ENCODE assay signal across 24 cellular contexts in genomic region chr7:36642010-36642409, GRCh38.
"Had no signal": no experiment of that assay in that cellular context is flagged by ENCODE, and none has a peak within 500 bp of the region (broad histone marks: within the 10 kb centered on the region; RNA-seq: fewer than 3 reads in every experiment).

No MANE protein-coding gene starts in this region.

- H3K27me3 ChIP-seq: foreskin keratinocyte, thyroid gland, upper lobe of right lung had no signal

- H3K27ac ChIP-seq: foreskin keratinocyte, lower lobe of right lung, prostate gland, thyroid gland, upper lobe of right lung had no signal

- H3K9me3 Mint-ChIP-seq: activated T-helper 1 cell treated with anti-CD3 and anti-CD28 coated beads, Interleukin-12 subunit alpha, Interleukin-12 subunit beta, Interleukin-2, Interleukin-4 antibody, amounts not matched to agents 30 ng/mL and 10 ng/mL and 1 ng/mL, durations not matched to agents 14 hours and 24 hours and 36 hours; naive B cell; stimulated activated naive CD8-positive, alpha-beta T cell treated with anti-CD3 and anti-CD28 coated beads, Interleukin-15, Interleukin-2, amounts not matched to agents 100 ng/mL and 50 ng/mL, for 24 hours; T-helper 2 cell treated with Interferon-gamma antibody and Interleukin-4, amounts not matched to agents 5 μg/mL and 100 μg/mL, for 36 hours had no signal

- H3K9me3 ChIP-seq: lower lobe of right lung, mucosa of descending colon, prostate gland, thyroid gland, upper lobe of right lung had no signal

- H3K36me3 Mint-ChIP-seq: brain, naive B cell had no signal

- H3K27me3 Mint-ChIP-seq: stimulated activated naive CD8-positive, alpha-beta T cell treated with anti-CD3 and anti-CD28 coated beads, Interleukin-15, Interleukin-2, amounts not matched to agents 100 ng/mL and 50 ng/mL, for 24 hours had no signal

- H3K27ac Mint-ChIP-seq: activated T-helper 1 cell treated with anti-CD3 and anti-CD28 coated beads, Interleukin-12 subunit alpha, Interleukin-12 subunit beta, Interleukin-2, Interleukin-4 antibody, amounts not matched to agents 30 ng/mL and 10 ng/mL and 1 ng/mL, durations not matched to agents 14 hours and 24 hours and 36 hours; brain; naive B cell; stimulated activated naive CD8-positive, alpha-beta T cell treated with anti-CD3 and anti-CD28 coated beads, Interleukin-15, Interleukin-2, amounts not matched to agents 100 ng/mL and 50 ng/mL, for 24 hours had no signal

- H3K4me3 Mint-ChIP-seq: activated T-helper 1 cell treated with anti-CD3 and anti-CD28 coated beads, Interleukin-12 subunit alpha, Interleukin-12 subunit beta, Interleukin-2, Interleukin-4 antibody, amounts not matched to agents 30 ng/mL and 10 ng/mL and 1 ng/mL, durations not matched to agents 14 hours and 24 hours and 36 hours; brain; naive B cell; stimulated activated naive CD8-positive, alpha-beta T cell treated with anti-CD3 and anti-CD28 coated beads, Interleukin-15, Interleukin-2, amounts not matched to agents 100 ng/mL and 50 ng/mL, for 24 hours; T-helper 2 cell treated with Interferon-gamma antibody and Interleukin-4, amounts not matched to agents 5 μg/mL and 100 μg/mL, for 36 hours had no signal

- H3K36me3 ChIP-seq: lower lobe of right lung, prostate gland, thyroid gland, upper lobe of right lung had no signal

- H3K4me3 ChIP-seq: lower lobe of right lung, mucosa of descending colon, prostate gland, thyroid gland, upper lobe of right lung had no signal

- ATAC-seq: foreskin keratinocyte, left lobe of liver, lower lobe of right lung, mucosa of descending colon, upper lobe of right lung had no signal

- DNase-seq: activated CD4-positive, alpha-beta T cell treated with anti-CD3 and anti-CD28 coated beads for 1 hour; activated CD4-positive, alpha-beta T cell treated with anti-CD3 and anti-CD28 coated beads, Interleukin-2, amount 50 U/mL, for 48 hours; activated gamma-delta T cell; activated naive CD4-positive, alpha-beta T cell treated with anti-CD3 and anti-CD28 coated beads, Interleukin-2, amount 50 U/mL, for 16 hours; aorta; dermis blood vessel endothelial cell; effector CD8-positive, alpha-beta T cell; foreskin keratinocyte; kidney; lower lobe of right lung; mesendoderm; mucosa of descending colon; naive B cell; stimulated activated CD4-positive, alpha-beta T cell treated with anti-CD3 and anti-CD28 coated beads, Interleukin-12 subunit alpha, Interleukin-12 subunit beta, amount 100 ng/mL, for 4 hours; stimulated activated CD4-positive, alpha-beta T cell treated with anti-CD3 and anti-CD28 coated beads, Interleukin-4, amount 100 ng/mL, for 4 hours; substantia nigra; thyroid gland; upper lobe of right lung had no signal

- H3K4me1 ChIP-seq: foreskin keratinocyte, lower lobe of right lung, prostate gland, thyroid gland, upper lobe of right lung had no signal
